ENCODE assay signal across 9 cellular contexts in genomic region chr7:5237286-5237685, GRCh38. TPM values are rescaled to one million over a fixed set of nuclear protein-coding genes. Genes with fewer than 3 reads are reported as not detected.
DNase-seq lines count a peak whose midpoint lies in the region; ATAC-seq, FAIRE-seq and TF ChIP-seq lines count a peak whose summit lies in the region.
"Had no signal": no experiment of that assay in that cellular context is flagged by ENCODE, and none has a peak within 500 bp of the region (broad histone marks: within the 10 kb centered on the region; RNA-seq: fewer than 3 reads in every experiment).

No MANE protein-coding gene starts in this region.

- H3K4me1 Mint-ChIP-seq in HFFc6 (ENCODE audit: low read depth), result peaks cover 20% of the 10 kb centered on the region
- peaks cover 14% of the 10 kb centered on the region for H3K4me1 Mint-ChIP-seq in osteocyte (ENCODE audit: unreplicated experiment)

- H3K36me3 Mint-ChIP-seq in HFFc6 (ENCODE audit: low read depth) (peaks cover 9% of the 10 kb centered on the region), osteocyte (ENCODE audit: unreplicated experiment) (peaks cover 13% of the 10 kb centered on the region)

- TF ChIP-seq RAD21 in HepG2 (CRISPR knock-in tag; IDR thresholded peaks at IDR 0.05), result no peak

- no peak for TF ChIP-seq POLR2A in HepG2 (IDR thresholded peaks at IDR 0.05; ENCODE audit: insufficient read depth in 1 of 2, low read depth in 2 of 2, low read length in 2 of 2)
- TF ChIP-seq POLR2A in suprapubic skin (IDR thresholded peaks at IDR 0.05), result peak in 1 of 2 donors; percentile 12

- H3K9me3 Mint-ChIP-seq in HFFc6 (no peaks in the 10 kb centered on the region), osteocyte (ENCODE audit: unreplicated experiment) (no peaks in the 10 kb centered on the region)

- in situ Hi-C loops in HepG2 (cut with HindIII; ENCODE audit: extremely low pct_ligation_motif_present, low pct_unique_long_range_greater_than_20kb), result loop anchor here (25.0 kb wide), 1 partner anchor 225 kb away; no protein-coding TSS in a partner anchor

- H3K4me1 ChIP-seq in HepG2 (ENCODE audit: insufficient read depth, low read length), result peaks cover 22% of the 10 kb centered on the region
- H3K4me1 ChIP-seq in suprapubic skin, result peaks cover 23% of the 10 kb centered on the region

- H3K9me3 ChIP-seq in HepG2 (ENCODE audit: low read length) (no peaks in the 10 kb centered on the region), suprapubic skin (no peaks in the 10 kb centered on the region)

- H3K27ac Mint-ChIP-seq in HFFc6 (no peak overlapping the region), osteocyte (ENCODE audit: unreplicated experiment) (no peak overlapping the region)

- H3K27me3 ChIP-seq in HepG2 (ENCODE audit: control insufficient read depth in 1 of 2, insufficient read depth in 2 of 2, low read length in 2 of 2) (peaks cover 0 to 1% of the 10 kb centered on the region in 2 experiments; a peak in 3 of 5 replicates), suprapubic skin (no peaks in the 10 kb centered on the region)

- H3K36me3 ChIP-seq in HepG2 (replicated peaks in 1 of 2; ENCODE audit: control insufficient read depth in 1 of 2, insufficient read depth in 2 of 2, low read length in 2 of 2) (no peaks in the 10 kb centered on the region), suprapubic skin (peaks cover 7% of the 10 kb centered on the region)

- intact Hi-C loops in HepG2 (cut with micrococcal nuclease; ENCODE audit: unreplicated experiment), result no loop called here

- TF ChIP-seq CTCF in HFFc6 (IDR thresholded peaks at IDR 0.05) (no peak), HepG2 (CRISPR knock-in tag; IDR thresholded peaks at IDR 0.05) (no peak), suprapubic skin (IDR thresholded peaks at IDR 0.05) (no peak), osteocyte (IDR thresholded peaks at IDR 0.05) (no peak)

- no peak overlapping the region for H3K4me2 ChIP-seq in HepG2 (ENCODE audit: low read depth, low read length)

- FAIRE-seq in HepG2 (lab: Jason Lieb, UNC), result no peak

- H3K9ac ChIP-seq in HepG2 (ENCODE audit: insufficient read depth, low read depth, low read length), result no peak overlapping the region

- H3K27ac ChIP-seq in caudate nucleus (ENCODE audit: low read depth, low read length), result peak overlapping the region; percentile 52
- H3K27ac ChIP-seq in HepG2 (ENCODE audit: extremely low read length, insufficient read depth, low read length), result no peak overlapping the region
- H3K27ac ChIP-seq in suprapubic skin, result no peak overlapping the region
- H3K27ac ChIP-seq: SK-N-MC had no signal

- H3K4me3 Mint-ChIP-seq in HFFc6, result peak overlapping the region; percentile 46
- H3K4me3 Mint-ChIP-seq in osteocyte (ENCODE audit: unreplicated experiment), result no peak overlapping the region

- no peaks in the 10 kb centered on the region for H3K79me2 ChIP-seq in HepG2 (ENCODE audit: insufficient read depth, low read length)

- CTCF ChIA-PET in HepG2 (lab: Yijun Ruan, JAX; ENCODE audit: low intra/inter-chr PET ratio, low total read pairs), result no interaction called here

- ATAC-seq in HepG2 (no peak), GM21381 (IDR thresholded peaks at IDR 0.05; ENCODE audit: unreplicated experiment) (no peak)

- H3K27me3 Mint-ChIP-seq in HFFc6 (ENCODE audit: insufficient read depth) (peaks cover 9% of the 10 kb centered on the region), osteocyte (ENCODE audit: unreplicated experiment) (no peaks in the 10 kb centered on the region)

- no peaks in the 10 kb centered on the region for H4K20me1 ChIP-seq in HepG2 (ENCODE audit: insufficient read depth, low read length)

- no peak overlapping the region for H2AFZ ChIP-seq in HepG2 (ENCODE audit: low read length)

- TF ChIP-seq EP300 in HepG2 (IDR thresholded peaks at IDR 0.05; ENCODE audit: low read depth in 2 of 2, low read length in 2 of 2) (no peak), HepG2 (CRISPR knock-in tag; IDR thresholded peaks at IDR 0.05; ENCODE audit: borderline replicate concordance) (no peak), suprapubic skin (IDR thresholded peaks at IDR 0.05) (no peak)

- DNase-seq in HFFc6 (peak; percentile 20), caudate nucleus (lab: John Stamatoyannopoulos, UW) (peak in 55 of 61 donors; percentile 9 to 83 (median 53)), HepG2 (ENCODE audit: low spot score) (no peak), suprapubic skin (ENCODE audit: low spot score in 2 of 2) (peak in 1 of 2 donors; percentile 81), SK-N-DZ (ENCODE audit: low spot score) (no peak), osteocyte (ENCODE audit: extremely low spot score, unreplicated experiment) (no peak), amniotic stem cell (lab: John Stamatoyannopoulos, UW) (no peak)

- no peak overlapping the region for H3K4me3 ChIP-seq in HepG2 (replicated peaks in 1 of 3; ENCODE audit: insufficient read depth in 1 of 3, low read depth in 2 of 3, low read length in 3 of 3)
- H3K4me3 ChIP-seq in suprapubic skin, result peak overlapping the region; percentile 25
- H3K4me3 ChIP-seq: SK-N-MC had no signal

- WGBS in HepG2 (ENCODE audit: low lambda C conversion rate), result 68% methylated on average over 18 of the region's 21 CpGs
- 37% methylated on average over 21 of the region's 21 CpGs for WGBS in suprapubic skin

- no TSS peak for BruUV-seq in HepG2 (replicated peaks; lab: Mats Ljungman, UMichigan)

- POLR2A ChIA-PET in HepG2 (lab: Yijun Ruan, JAX), result interaction anchor here (1.5 kb wide), 1 partner anchor 192 kb away, joined by 3 read pairs; the partner anchor contains the start of gene RBAK

TF ChIP-seq in HepG2, 621 proteins besides CTCF, POLR2A, EP300 and RAD21 (continues in another document):
- TF ChIP-seq MAFK (conservative IDR thresholded peaks at IDR 0.05 in 1 of 2, IDR thresholded peaks at IDR 0.05 in 1 of 2; ENCODE audit: low read length in 2 of 2) (peak; percentile 97 to 98), ZFP36 (IDR thresholded peaks at IDR 0.05; ENCODE audit: borderline replicate concordance, low read depth, low read length, partially characterized antibody) (no peak)

RNA-seq across cellular contexts. Expression of gene SLC29A4, which starts 45.5 kb away (rescaled TPM):
- total RNA-seq in HFFc6 (2021; fragmentation: NEBNext Ultra II Directional; extraction: Animal tissue kit (Norgen Biotek cat#: 25700)), result 1 to 10 TPM in 2 of 6 experiments, under 1 TPM in 4; 0.62 to 2.1 (median 0.84) TPM
- total RNA-seq in HepG2 (2016; rRNA removed; fragmentation: Illumina TruSeq; extraction: Trizol), result 21.2 and 31.7 TPM in 2 replicates
- total RNA-seq in HepG2 (2016; cell fraction: cytosol; rRNA removed; fragmentation: Illumina TruSeq; extraction: Trizol; ENCODE audit: low read depth), result 33.8 and 34.7 TPM in 2 replicates
- 18.9 and 30.5 TPM in 2 replicates for total RNA-seq in HepG2 (2016; cell fraction: insoluble cytoplasmic fraction; rRNA removed; fragmentation: Illumina TruSeq; extraction: Trizol)
- 76.3 and 81.9 TPM in 2 replicates for total RNA-seq in HepG2 (2016; cell fraction: membrane; rRNA removed; fragmentation: Illumina TruSeq; extraction: Trizol)
- total RNA-seq in HepG2 (2016; cell fraction: nucleus; rRNA removed; fragmentation: Illumina TruSeq; extraction: Trizol), result 18.2 and 22.5 TPM in 2 replicates
- polyA plus RNA-seq in HepG2 (2011; rRNA removed), result 29.7 and 53.0 TPM in 2 replicates
- polyA plus RNA-seq in HepG2 (2011; cell fraction: cytosol; rRNA removed), result 23.1 and 35.9 TPM in 2 replicates
- 110 and 117 TPM in 2 replicates for polyA plus RNA-seq in HepG2 (2011; cell fraction: nucleus; rRNA removed)
- polyA plus RNA-seq in HepG2 (2012), result 21.6 and 26.5 TPM in 2 replicates
- 78.6 and 80.2 TPM in 2 replicates for polyA plus RNA-seq in HepG2 (2016; cell fraction: cytosol; fragmentation: Illumina TruSeq; extraction: Trizol; ENCODE audit: low read depth)
- polyA plus RNA-seq in HepG2 (2016; cell fraction: insoluble cytoplasmic fraction; fragmentation: Illumina TruSeq; extraction: Trizol; ENCODE audit: low read depth), result 31.0 and 42.3 TPM in 2 replicates
- 113 and 128 TPM in 2 replicates for polyA plus RNA-seq in HepG2 (2016; cell fraction: membrane; fragmentation: Illumina TruSeq; extraction: Trizol; ENCODE audit: low read depth)
- polyA plus RNA-seq in HepG2 (2016; cell fraction: nucleus; fragmentation: Illumina TruSeq; extraction: Trizol; ENCODE audit: insufficient read depth, low read depth), result 57.1 and 65.3 TPM in 2 replicates
- polyA minus RNA-seq in HepG2 (2011; rRNA and poly(A)+ RNA removed; ENCODE audit: low replicate concordance), result 1.5 and 136 TPM in 2 replicates
- polyA minus RNA-seq in HepG2 (2011; cell fraction: cytosol; rRNA and poly(A)+ RNA removed), result 23.7 and 26.6 TPM in 2 replicates
- polyA minus RNA-seq in HepG2 (2011; cell fraction: nucleus; rRNA and poly(A)+ RNA removed), result 20.0 and 25.2 TPM in 2 replicates
- total RNA-seq in suprapubic skin, result 1 to 10 TPM; 2.2 to 7.3 (median 5.2) TPM
- polyA plus RNA-seq in SK-N-DZ (2014; cell fraction: cytosol; rRNA removed), result 58.0 and 61.8 TPM in 2 replicates
- 73.5 and 79.6 TPM in 2 replicates for polyA plus RNA-seq in SK-N-DZ (2014; cell fraction: nucleus; rRNA removed)
- total RNA-seq in osteocyte, result 7.9 and 9.7 TPM in 2 replicates

RNA-seq across cellular contexts. Expression of gene WIPI2, which starts 47.3 kb away (rescaled TPM):
- 10 to 100 TPM; 55.0 to 71.9 (median 59.2) TPM for total RNA-seq in HFFc6 (2021; fragmentation: NEBNext Ultra II Directional; extraction: Animal tissue kit (Norgen Biotek cat#: 25700))
- total RNA-seq in HepG2 (2016; rRNA removed; fragmentation: Illumina TruSeq; extraction: Trizol) (35.0 and 42.3 TPM in 2 replicates), suprapubic skin (10 to 100 TPM; 57.6 to 92.6 (median 71.5) TPM), osteocyte (83.3 and 86.1 TPM in 2 replicates)
- total RNA-seq in HepG2 (2016; cell fraction: cytosol; rRNA removed; fragmentation: Illumina TruSeq; extraction: Trizol; ENCODE audit: low read depth), result 16.0 and 19.7 TPM in 2 replicates
- 35.8 and 36.0 TPM in 2 replicates for total RNA-seq in HepG2 (2016; cell fraction: insoluble cytoplasmic fraction; rRNA removed; fragmentation: Illumina TruSeq; extraction: Trizol)
- 39.8 and 46.1 TPM in 2 replicates for total RNA-seq in HepG2 (2016; cell fraction: membrane; rRNA removed; fragmentation: Illumina TruSeq; extraction: Trizol)
- 20.8 and 21.5 TPM in 2 replicates for total RNA-seq in HepG2 (2016; cell fraction: nucleus; rRNA removed; fragmentation: Illumina TruSeq; extraction: Trizol)
- 73.4 and 79.0 TPM in 2 replicates for polyA plus RNA-seq in HepG2 (2011; rRNA removed)
- 59.4 and 71.5 TPM in 2 replicates for polyA plus RNA-seq in HepG2 (2011; cell fraction: cytosol; rRNA removed)
- polyA plus RNA-seq in HepG2 (2011; cell fraction: nucleus; rRNA removed), result 75.1 and 79.5 TPM in 2 replicates
- polyA plus RNA-seq in HepG2 (2012), result 41.3 and 42.5 TPM in 2 replicates
- polyA plus RNA-seq in HepG2 (2016; cell fraction: cytosol; fragmentation: Illumina TruSeq; extraction: Trizol; ENCODE audit: low read depth), result 22.2 and 29.0 TPM in 2 replicates
- 51.6 and 58.3 TPM in 2 replicates for polyA plus RNA-seq in HepG2 (2016; cell fraction: insoluble cytoplasmic fraction; fragmentation: Illumina TruSeq; extraction: Trizol; ENCODE audit: low read depth)
- 44.4 and 53.3 TPM in 2 replicates for polyA plus RNA-seq in HepG2 (2016; cell fraction: membrane; fragmentation: Illumina TruSeq; extraction: Trizol; ENCODE audit: low read depth)
- 43.8 and 53.6 TPM in 2 replicates for polyA plus RNA-seq in HepG2 (2016; cell fraction: nucleus; fragmentation: Illumina TruSeq; extraction: Trizol; ENCODE audit: insufficient read depth, low read depth)
- polyA minus RNA-seq in HepG2 (2011; rRNA and poly(A)+ RNA removed; ENCODE audit: low replicate concordance), result 61.4 and 106 TPM in 2 replicates
- polyA minus RNA-seq in HepG2 (2011; cell fraction: cytosol; rRNA and poly(A)+ RNA removed), result 36.3 and 37.7 TPM in 2 replicates
- polyA minus RNA-seq in HepG2 (2011; cell fraction: nucleus; rRNA and poly(A)+ RNA removed), result 30.3 and 38.9 TPM in 2 replicates
- 40.7 and 41.5 TPM in 2 replicates for polyA plus RNA-seq in SK-N-DZ (2014; cell fraction: cytosol; rRNA removed)
- polyA plus RNA-seq in SK-N-DZ (2014; cell fraction: nucleus; rRNA removed), result 31.1 and 33.3 TPM in 2 replicates

Comparison
In these comparisons a context has a peak if more than half of its experiments do, and no peak if none do; other contexts are left out.
1. DNase-seq: peak in HFFc6 (single experiment) and caudate nucleus (55 of 61); none in HepG2 (single experiment), SK-N-DZ (single experiment), osteocyte (single experiment) and amniotic stem cell (single experiment).